In genomic region chr3:186931487-186932280, GRCh38 we compare ENCODE assay signal across 8 cellular contexts. TPM values are rescaled to one million over a fixed set of nuclear protein-coding genes. Genes with fewer than 3 reads are reported as not detected.
A peak's percentile ranks its signal among the peaks of the same experiment; 100 is the strongest.
DNase-seq lines count a peak whose midpoint lies in the region; ATAC-seq, FAIRE-seq and TF ChIP-seq lines count a peak whose summit lies in the region.

No MANE protein-coding gene starts in this region.

- H2AFZ ChIP-seq in PC-3 (ENCODE audit: low read length): peak overlapping the region; percentile 98

- no peak for FAIRE-seq in D721Med (lab: Jason Lieb, UNC)

- intact Hi-C loops in PC-3 (cut with micrococcal nuclease) (loop anchor here (2.0 kb wide), 2 partner anchors 83 to 131 kb away; no protein-coding TSS in a partner anchor), Right ventricle myocardium superior (cut with DNase I) (loop anchor here (5.0 kb wide), 1 partner anchor 46 kb away; no protein-coding TSS in a partner anchor), vagina (cut with DNase I) (no loop called here)

- BruUV-seq in PC-3 (replicated peaks; lab: Mats Ljungman, UMichigan): TSS peak; percentile 50

- DNase-seq in GM13976 (ENCODE audit: low spot score) (peak; percentile 64), PC-3 (peak; percentile 42), activated gamma-delta T cell treated with Interleukin-2 at 50 U/mL for 16 hours (peak; percentile 78), Right ventricle myocardium superior (peak; percentile 74), vagina (ENCODE audit: extremely low spot score in 2 of 2) (no peak), D721Med (ENCODE audit: insufficient read length, low spot score) (no peak)

- H3K36me3 ChIP-seq in PC-3 (ENCODE audit: low read depth, low read length) (no peaks in the 10 kb centered on the region), rectal smooth muscle tissue (ENCODE audit: control insufficient read depth, insufficient read depth, low read length) (no peaks in the 10 kb centered on the region), vagina (no peaks in the 10 kb centered on the region)

- H3K27me3 ChIP-seq in PC-3 (ENCODE audit: low read length): no peaks in the 10 kb centered on the region
- no peaks in the 10 kb centered on the region for H3K27me3 ChIP-seq in rectal smooth muscle tissue (ENCODE audit: control insufficient read depth, insufficient read depth, low read length)
- H3K27me3 ChIP-seq in vagina: no peaks in the 10 kb centered on the region

- no peaks in the 10 kb centered on the region for H3K79me2 ChIP-seq in PC-3 (ENCODE audit: low read length)

- H3K4me1 ChIP-seq in PC-3 (ENCODE audit: insufficient read depth, low read length): peaks cover 6% of the 10 kb centered on the region; the same call in 1 of the 2 replicates
- no peaks in the 10 kb centered on the region for H3K4me1 ChIP-seq in rectal smooth muscle tissue (ENCODE audit: control insufficient read depth, insufficient read depth, low read length)
- peaks cover 27% of the 10 kb centered on the region for H3K4me1 ChIP-seq in vagina

- peak overlapping the region; percentile 95 for H3K4me2 ChIP-seq in PC-3 (ENCODE audit: low read length)

- H3K9ac ChIP-seq in PC-3 (ENCODE audit: low read length): peak overlapping the region; percentile 14; the same call in 1 of the 2 replicates
- H3K9ac ChIP-seq in rectal smooth muscle tissue (ENCODE audit: low read length): peak overlapping the region; percentile 26

- no peak overlapping the region for H3K27ac ChIP-seq in PC-3 (ENCODE audit: low read length)
- H3K27ac ChIP-seq in rectal smooth muscle tissue (ENCODE audit: low read depth, low read length): peak overlapping the region; percentile 10
- peak overlapping the region; percentile 82 for H3K27ac ChIP-seq in vagina

- no peak for TF ChIP-seq CTCF in GM13976 (IDR thresholded peaks at IDR 0.05; ENCODE audit: borderline replicate concordance, control extremely low read depth, extremely low read depth, insufficient read depth, missing control alignments)
- TF ChIP-seq CTCF in PC-3 (conservative IDR thresholded peaks at IDR 0.05; ENCODE audit: low read depth, low read length): no peak
- no peak for TF ChIP-seq CTCF in vagina (IDR thresholded peaks at IDR 0.05)
- TF ChIP-seq CTCF in D721Med (IDR thresholded peaks at IDR 0.05; ENCODE audit: insufficient read depth, missing control alignments): no peak

- H3K4me3 ChIP-seq in PC-3 (ENCODE audit: low read length) (peak overlapping the region; percentile 77), rectal smooth muscle tissue (ENCODE audit: low read length) (peak overlapping the region; percentile 54), vagina (peak overlapping the region; percentile 77 to 80)

- H3K9me2 ChIP-seq in PC-3 (replicated peaks; ENCODE audit: low read length): no peaks in the 10 kb centered on the region

- ATAC-seq in HG02938 (IDR thresholded peaks at IDR 0.05; ENCODE audit: unreplicated experiment) (peak; percentile 6), PC-3 (peak; percentile 58), Right ventricle myocardium superior (ENCODE audit: poor library complexity) (peak; percentile 46)

- H3K9me3 ChIP-seq in PC-3 (ENCODE audit: low read length): no peaks in the 10 kb centered on the region
- H3K9me3 ChIP-seq in vagina: no peaks in the 10 kb centered on the region

- in situ Hi-C loops in GM13976 (cut with MboI; ENCODE audit: low sequenced_read_pairs, unreplicated experiment): no loop called here

- TF ChIP-seq POLR2A in vagina (IDR thresholded peaks at IDR 0.05): no peak

- POLR2A ChIA-PET in PC-3 (lab: Charles Lee; ENCODE audit: unreplicated experiment): no interaction called here

- CTCF ChIA-PET in PC-3 (lab: Charles Lee): interaction anchor here (0.6 kb wide), 1 partner anchor 137 kb away, joined by 3 read pairs; no protein-coding TSS in a partner anchor

- no peaks in the 10 kb centered on the region for H4K20me1 ChIP-seq in PC-3 (ENCODE audit: low read length)

- no peaks in the 10 kb centered on the region for H3F3A ChIP-seq in PC-3 (ENCODE audit: low read length, unreplicated experiment)

RNA-seq across cellular contexts. Expression of gene ST6GAL1, which starts 1.4 kb away (rescaled TPM):
- total RNA-seq in PC-3 (2014; rRNA removed): 8.6 and 9.4 TPM in 2 replicates
- total RNA-seq in Right ventricle myocardium superior: 67.4 TPM
- 37.8 TPM for total RNA-seq in vagina

Comparison
In these comparisons a context has a peak if more than half of its experiments do, and no peak if none do; other contexts are left out.
1. DNase-seq: peak in GM13976 (single experiment), PC-3 (single experiment), activated gamma-delta T cell treated with Interleukin-2 at 50 U/mL for 16 hours (single experiment) and Right ventricle myocardium superior (single experiment); none in vagina (0 of 2) and D721Med (single experiment).
2. ATAC-seq: peak in every context shown above with its lines; median percentile 58 in PC-3; 46 in Right ventricle myocardium superior; 6 in HG02938.
3. Peak in every context shown above with its lines, with median percentiles within 50 percentile points of each other: H3K4me3 ChIP-seq.